Comparison of ENCODE assay signal across 8 cellular contexts in the genomic region with DNA sequence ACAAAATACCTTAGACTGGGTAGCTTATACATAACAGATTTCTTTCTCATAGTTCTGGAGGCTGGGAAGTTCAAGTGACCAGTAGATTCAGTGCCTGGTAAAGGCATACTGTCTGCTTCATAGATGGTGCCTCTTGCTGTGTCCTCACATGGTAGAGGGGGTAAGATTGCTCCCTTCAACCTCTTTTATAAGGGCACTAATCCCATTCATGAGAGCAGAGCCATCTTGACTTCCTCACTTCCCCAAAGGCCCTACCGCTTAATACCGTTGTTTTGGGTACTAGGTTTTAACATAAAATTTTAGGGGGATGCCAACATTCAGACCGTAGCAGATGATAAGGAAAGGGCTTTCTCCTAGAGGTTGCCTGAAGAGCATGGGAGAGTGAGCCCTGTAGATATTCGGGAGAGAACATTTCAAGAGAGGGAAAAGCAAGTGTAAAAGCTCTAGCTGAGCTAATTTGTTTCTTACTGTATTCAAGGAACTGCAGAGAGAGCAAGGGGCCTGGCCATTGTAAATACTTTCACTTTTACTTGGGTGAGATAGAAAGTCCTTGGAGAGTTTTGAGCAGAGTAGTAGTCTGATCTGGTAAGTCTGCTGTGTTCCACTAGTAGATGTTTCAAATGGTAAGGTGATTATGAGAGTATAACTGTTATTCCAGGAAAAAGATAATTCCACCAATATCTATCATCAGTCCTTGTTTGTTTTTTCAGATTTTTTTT. TPM values are rescaled to one million over a fixed set of nuclear protein-coding genes. Genes with fewer than 3 reads are reported as not detected.
DNase-seq lines count a peak whose midpoint lies in the region; ATAC-seq and TF ChIP-seq lines count a peak whose summit lies in the region.

No MANE protein-coding gene starts in this region.

- H3K27me3 Mint-ChIP-seq in progenitor cell of endocrine pancreas = no peaks in the 10 kb centered on the region

- H3K27ac Mint-ChIP-seq in progenitor cell of endocrine pancreas = no peak overlapping the region

- no peaks in the 10 kb centered on the region for H3K4me1 Mint-ChIP-seq in progenitor cell of endocrine pancreas (ENCODE audit: low read depth)

- H3K9me3 Mint-ChIP-seq in progenitor cell of endocrine pancreas (ENCODE audit: low read depth) = no peaks in the 10 kb centered on the region

- ATAC-seq in HG03469 (IDR thresholded peaks at IDR 0.05; ENCODE audit: unreplicated experiment) = peak; percentile 82

- in situ Hi-C loops in G401 (cut with HindIII; ENCODE audit: low sequenced_read_pairs) = no loop called here

- H3K4me3 Mint-ChIP-seq in progenitor cell of endocrine pancreas (ENCODE audit: low read depth) = no peak overlapping the region

- TF ChIP-seq CTCF in GM20000 (IDR thresholded peaks at IDR 0.05; ENCODE audit: extremely low read depth, missing control alignments) = no peak
- TF ChIP-seq CTCF in progenitor cell of endocrine pancreas (IDR thresholded peaks at IDR 0.05; ENCODE audit: unreplicated experiment) = no peak

- H3K36me3 Mint-ChIP-seq in progenitor cell of endocrine pancreas (ENCODE audit: insufficient read depth) = peaks cover 1% of the 10 kb centered on the region

- peak; percentile 44 for DNase-seq in EL
- DNase-seq in GM20000 (ENCODE audit: low spot score) = peak; percentile 61
- DNase-seq in dermis blood vessel endothelial cell = peak; percentile 14
- no peak for DNase-seq in NCI-H774 (lab: John Stamatoyannopoulos, UW)
- DNase-seq in G401 (ENCODE audit: low spot score) = no peak
- no peak for DNase-seq in ureter (ENCODE audit: low spot score)
- no peak for DNase-seq in progenitor cell of endocrine pancreas (ENCODE audit: low spot score, unreplicated experiment)

RNA-seq across cellular contexts. Expression of a gene that starts 27.3 kb away (rescaled TPM):
- total RNA-seq in dermis blood vessel endothelial cell (17.4 and 23.3 TPM in 2 replicates), ureter (38.2 TPM), progenitor cell of endocrine pancreas (42.3 and 42.6 TPM in 2 replicates)
- total RNA-seq in G401 (2014; rRNA removed; shearing (Covaris generic)) = 14.2 and 20.6 TPM in 2 replicates

Comparison
In these comparisons a context has a peak if more than half of its experiments do, and no peak if none do; other contexts are left out.
1. DNase-seq: peak in EL (single experiment), GM20000 (single experiment) and dermis blood vessel endothelial cell (single experiment); none in NCI-H774 (single experiment), G401 (single experiment), ureter (single experiment) and progenitor cell of endocrine pancreas (single experiment).